8 cellular contexts compared by ENCODE assay signal in genomic region chr5:181159286-181160143, GRCh38. TPM values are rescaled to one million over a fixed set of nuclear protein-coding genes. Genes with fewer than 3 reads are reported as not detected.
A peak's percentile ranks its signal among the peaks of the same experiment; 100 is the strongest.
DNase-seq lines count a peak whose midpoint lies in the region; ATAC-seq lines count a peak whose summit lies in the region.

No MANE protein-coding gene starts in this region.

- no peaks in the 10 kb centered on the region for H3K27me3 ChIP-seq in BLaER1

- H3K4me3 ChIP-seq in BLaER1 = peak overlapping the region; percentile 58

- no peaks in the 10 kb centered on the region for H3K36me3 ChIP-seq in BLaER1

- H4K20me1 ChIP-seq in BLaER1 = no peaks in the 10 kb centered on the region

- H3K4me2 ChIP-seq in BLaER1 = peak overlapping the region; percentile 73

- peak; percentile 69 for ATAC-seq in GM19372 (IDR thresholded peaks at IDR 0.05; ENCODE audit: low read depth, unreplicated experiment)
- ATAC-seq in HG03460 (IDR thresholded peaks at IDR 0.05; ENCODE audit: unreplicated experiment) = peak; percentile 73

- peak overlapping the region; percentile 76 for H3K27ac ChIP-seq in BLaER1

- 0 out of 2 replicates have a peak, but pooled peaks cover 2% of the 10 kb centered on the region for H3K9me3 ChIP-seq in BLaER1

- peak; percentile 85 for DNase-seq in NCI-H774 (lab: John Stamatoyannopoulos, UW)
- DNase-seq in activated CD4-positive, alpha-beta T cell treated with anti-CD3 and anti-CD28 coated beads, Interleukin-2, amount 50 U/mL, for 4 hours = peak; percentile 91 to 96
- peak; percentile 71 for DNase-seq in dermis blood vessel endothelial cell
- peak; percentile 48 to 62 for DNase-seq in lung microvascular endothelial cell (ENCODE audit: low read depth in 2 of 2)
- DNase-seq in stimulated activated CD8-positive, alpha-beta memory T cell treated with anti-CD3 and anti-CD28 coated beads, Interleukin-15, amount 100 ng/mL, for 4 hours (ENCODE audit: low read depth in 2 of 2) = peak; percentile 69 to 83

- H3K4me1 ChIP-seq in BLaER1 = peaks cover 53% of the 10 kb centered on the region

- H3K9ac ChIP-seq in BLaER1 = peak overlapping the region; percentile 65; the same call in 1 of the 2 replicates

RNA-seq across cellular contexts. Expression of gene OR2V2, which starts 12.1 kb away (rescaled TPM):
- total RNA-seq in dermis blood vessel endothelial cell (not detected in 2 replicates), lung microvascular endothelial cell (not detected in 2 replicates)

RNA-seq across cellular contexts. Expression of gene OR2V1, which starts 28.5 kb away (rescaled TPM):
- total RNA-seq in dermis blood vessel endothelial cell (not detected in 2 replicates), lung microvascular endothelial cell (not detected in 2 replicates)

RNA-seq across cellular contexts. Expression of gene TRIM7, which starts 45.5 kb away (rescaled TPM):
- 2.7 and 5.2 TPM in 2 replicates for total RNA-seq in dermis blood vessel endothelial cell
- total RNA-seq in lung microvascular endothelial cell = 0.99 and 4.6 TPM in 2 replicates

Comparison
In these comparisons a context has a peak if more than half of its experiments do, and no peak if none do; other contexts are left out.
1. Peak in every context shown above with its lines: DNase-seq, ATAC-seq, H3K4me3 ChIP-seq and H3K27ac ChIP-seq.